8 cellular contexts compared by ENCODE assay signal in the genomic region with DNA sequence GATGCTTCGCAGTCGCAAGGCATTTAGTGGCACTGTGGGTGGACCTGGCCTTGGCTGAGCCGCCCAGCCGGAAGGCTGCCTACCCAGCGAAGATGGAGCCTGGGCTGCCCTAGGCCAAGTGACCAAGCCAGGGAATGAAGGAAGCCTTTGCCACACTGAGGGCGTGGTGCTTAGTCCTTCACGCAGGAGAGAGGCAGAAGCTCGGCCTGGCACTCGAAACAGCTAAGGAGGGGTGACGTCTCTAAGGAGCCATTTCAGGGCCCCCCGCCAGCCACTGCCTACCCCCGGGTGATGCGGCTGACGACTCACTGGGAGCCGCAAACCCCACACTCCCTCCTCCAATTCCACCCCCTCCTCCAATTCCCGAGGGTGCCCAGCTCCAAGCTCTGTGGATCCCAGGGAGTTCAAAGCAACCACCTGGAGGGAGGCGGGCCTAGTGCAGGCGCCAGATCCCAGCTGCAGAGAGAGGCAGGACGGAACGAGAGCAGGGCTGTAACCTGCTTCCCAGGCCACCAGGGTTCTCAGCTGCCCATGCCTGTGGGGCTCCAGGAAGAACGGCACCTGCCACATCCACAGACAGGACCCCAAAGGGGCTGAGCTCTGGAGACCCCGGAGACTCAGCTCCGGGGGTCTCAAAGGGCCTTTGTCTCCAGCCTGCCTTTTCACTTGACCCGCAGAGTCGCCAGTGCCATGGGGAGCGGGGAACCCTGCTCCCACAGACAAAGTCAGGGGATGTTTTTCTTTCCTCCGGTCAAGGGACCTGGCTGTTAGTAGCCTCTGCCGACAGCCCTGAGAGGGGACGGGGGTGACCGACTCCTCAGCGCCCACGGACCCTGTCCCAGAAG.
DNase-seq lines count a peak whose midpoint lies in the region; ATAC-seq lines count a peak whose summit lies in the region.

No MANE protein-coding gene starts in this region.

- CTCF ChIA-PET in T-cell (lab: Charles Lee), result no interaction called here

- peak overlapping the region; percentile 74 to 85 (median 82) for H3K4me3 Mint-ChIP-seq in T-cell

- H3K4me1 Mint-ChIP-seq in T-cell, result peaks cover 19 to 22% (median 19%) of the 10 kb centered on the region in 3 donors

- H3K36me3 Mint-ChIP-seq in T-cell, result no peaks in the 10 kb centered on the region

- intact Hi-C loops in Right ventricle myocardium superior (cut with DNase I) (no loop called here), left cardiac atrium (cut with DNase I) (no loop called here), sciatic nerve (cut with DNase I) (no loop called here)

- no peaks in the 10 kb centered on the region for H3K27me3 Mint-ChIP-seq in T-cell

- POLR2A ChIA-PET in T-cell (lab: Charles Lee), result no interaction called here

- H3K27ac Mint-ChIP-seq in T-cell, result peak overlapping the region; percentile 85 to 86

- no peak for DNase-seq in Right ventricle myocardium superior
- no peak for DNase-seq in left cardiac atrium
- DNase-seq in T-cell, result peak in 3 of 34 experiments; percentile 8 to 34 (median 14)
- peak; percentile 56 for DNase-seq in glomerular visceral epithelial cell (ENCODE audit: extremely low spot score)
- DNase-seq in sciatic nerve (ENCODE audit: low spot score), result no peak
- DNase-seq in HCEC 1CT, result no peak

- peak; percentile 8 for ATAC-seq in Right ventricle myocardium superior (ENCODE audit: poor library complexity)
- no peak for ATAC-seq in left cardiac atrium
- no peak for ATAC-seq in T-cell (replicated peaks in 1 of 4)
- peak; percentile 29 for ATAC-seq in sciatic nerve
- ATAC-seq in HG03139 (IDR thresholded peaks at IDR 0.05; ENCODE audit: unreplicated experiment), result no peak
- no peak for ATAC-seq in GM21515 (IDR thresholded peaks at IDR 0.05; ENCODE audit: unreplicated experiment)

- H3K9me3 Mint-ChIP-seq in T-cell, result no peaks in the 10 kb centered on the region

Comparison
In these comparisons a context has a peak if more than half of its experiments do, and no peak if none do; other contexts are left out.
1. ATAC-seq: peak in Right ventricle myocardium superior (single experiment) and sciatic nerve (single experiment); none in left cardiac atrium (0 of 2), T-cell (0 of 4), HG03139 (single experiment) and GM21515 (single experiment).